ENCODE assay signal across 1 cellular context in genomic region chr7:873367-874002, GRCh38.
TF ChIP-seq lines count a peak whose summit lies in the region.

No MANE protein-coding gene starts in this region.

TF ChIP-seq in HepG2, 621 proteins besides CTCF, POLR2A, EP300 and RAD21 (continued from another document and continues in another):
- TF ChIP-seq REST (IDR thresholded peaks at IDR 0.05; ENCODE audit: borderline replicate concordance in 1 of 2, low read depth in 1 of 2, low read length in 2 of 2) (no peak), ZBTB20 (CRISPR knock-in tag; IDR thresholded peaks at IDR 0.05; ENCODE audit: borderline replicate concordance, low read depth) (peak; percentile 91; the same call in 1 of the 2 replicates), ZSCAN9 (CRISPR knock-in tag; IDR thresholded peaks at IDR 0.05; ENCODE audit: borderline replicate concordance) (peak; percentile 97), ZNF274 (CRISPR knock-in tag; IDR thresholded peaks at IDR 0.05) (peak; percentile 89), SOX6 (IDR thresholded peaks at IDR 0.05) (no peak), SOX6 (CRISPR knock-in tag; IDR thresholded peaks at IDR 0.05) (peak; percentile 62), SSRP1 (CRISPR knock-in tag; IDR thresholded peaks at IDR 0.05) (no peak; the same call in 1 of the 2 replicates), MAFG (CRISPR knock-in tag; IDR thresholded peaks at IDR 0.05) (0 out of 2 replicates have a peak, but pooled peaks have one; percentile 18), ZNF720 (CRISPR knock-in tag; IDR thresholded peaks at IDR 0.05) (no peak), ZBTB42 (CRISPR knock-in tag; IDR thresholded peaks at IDR 0.05) (0 out of 2 replicates have a peak, but pooled peaks have one; percentile 44), ZFX (CRISPR knock-in tag; IDR thresholded peaks at IDR 0.05; ENCODE audit: low read depth) (peak; percentile 65; the same call in 1 of the 2 replicates), POLR2G (IDR thresholded peaks at IDR 0.05; ENCODE audit: low read depth, low read length) (no peak), ZBTB40 (IDR thresholded peaks at IDR 0.05) (no peak), ZBTB40 (CRISPR knock-in tag; IDR thresholded peaks at IDR 0.05) (peak; percentile 62; the same call in 1 of the 2 replicates), NR1H2 (CRISPR knock-in tag; IDR thresholded peaks at IDR 0.05; ENCODE audit: borderline replicate concordance, low read depth) (no peak; the same call in 1 of the 2 replicates), ZNF577 (CRISPR knock-in tag; IDR thresholded peaks at IDR 0.05; ENCODE audit: borderline replicate concordance, low read depth) (no peak), ZNF446 (CRISPR knock-in tag; IDR thresholded peaks at IDR 0.05) (no peak), STAG1 (CRISPR knock-in tag; IDR thresholded peaks at IDR 0.05) (peak; percentile 92), ZNF496 (CRISPR knock-in tag; IDR thresholded peaks at IDR 0.05; ENCODE audit: insufficient replicate concordance) (no peak), ARNT2 (CRISPR knock-in tag; IDR thresholded peaks at IDR 0.05; ENCODE audit: low read depth) (peak; percentile 63; the same call in 1 of the 2 replicates), NR3C1 (CRISPR knock-in tag; IDR thresholded peaks at IDR 0.05) (no peak), RERE (CRISPR knock-in tag; IDR thresholded peaks at IDR 0.05; ENCODE audit: low read depth) (no peak), ZFP36L2 (CRISPR knock-in tag; IDR thresholded peaks at IDR 0.05) (0 out of 2 replicates have a peak, but pooled peaks have one; percentile 51), NR2F6 (IDR thresholded peaks at IDR 0.05) (no peak), NR2F6 (CRISPR knock-in tag; IDR thresholded peaks at IDR 0.05) (peak; percentile 84), NCOA5 (CRISPR knock-in tag; IDR thresholded peaks at IDR 0.05) (no peak; the same call in 1 of the 2 replicates), ZMAT3 (CRISPR knock-in tag; conservative IDR thresholded peaks at IDR 0.05) (peak; percentile 84), PAXIP1 (CRISPR knock-in tag; conservative IDR thresholded peaks at IDR 0.05) (peak; percentile 34; the same call in 1 of the 2 replicates), FOXP4 (CRISPR knock-in tag; IDR thresholded peaks at IDR 0.05) (peak; percentile 61), ZBTB25 (CRISPR knock-in tag; IDR thresholded peaks at IDR 0.05) (peak; percentile 85), CREBL2 (CRISPR knock-in tag; IDR thresholded peaks at IDR 0.05; ENCODE audit: borderline replicate concordance) (peak; percentile 60; the same call in 1 of the 2 replicates)
